Comparison of ENCODE assay signal across 30 cellular contexts in the genomic region with DNA sequence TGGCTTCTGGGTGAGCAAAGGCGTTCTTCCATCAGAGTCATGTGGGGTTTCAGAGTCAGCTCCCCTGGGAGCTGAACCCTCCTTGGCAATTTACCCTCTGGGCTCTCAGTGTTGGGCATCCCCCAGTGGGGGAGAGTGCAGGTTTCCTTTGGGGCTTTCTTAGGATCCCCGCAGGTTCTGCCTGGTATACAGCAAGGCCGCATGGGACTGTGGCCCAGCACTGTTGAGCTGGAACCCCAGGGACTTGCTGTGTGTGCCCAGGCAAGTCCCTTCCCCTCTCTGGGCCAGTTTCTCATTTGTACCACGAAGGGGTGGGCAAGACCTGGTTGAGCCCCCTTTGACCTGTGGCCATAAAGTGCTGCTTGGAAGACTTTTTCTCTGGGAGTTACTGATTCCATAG. TPM values are rescaled to one million over a fixed set of nuclear protein-coding genes. Genes with fewer than 3 reads are reported as not detected.
"Had no signal": no experiment of that assay in that cellular context is flagged by ENCODE, and none has a peak within 500 bp of the region (broad histone marks: within the 10 kb centered on the region; RNA-seq: fewer than 3 reads in every experiment).

No MANE protein-coding gene starts in this region.

- H3K27ac ChIP-seq: hepatocyte, left lung, prostate gland, right atrium auricular region, skin epidermis, spleen, suprapubic skin, vagina had no signal

- H3K4me3 ChIP-seq: gastroesophageal sphincter, heart left ventricle, hepatocyte, left lung, mucosa of descending colon, prostate gland, right atrium auricular region, skin epidermis, spleen, suprapubic skin, vagina had no signal

- H3K79me2 ChIP-seq: hepatocyte had no signal

- ATAC-seq: effector memory CD8-positive, alpha-beta T cell; gastroesophageal sphincter; heart left ventricle; left cardiac atrium; left lung; mucosa of descending colon; natural killer cell treated with Interleukin-12 subunit alpha and Interleukin-12 subunit beta and Interleukin-15 and Interleukin-18, amount 100 ng/mL, for 72 hours had no signal

- DNase-seq: cortex of kidney; effector memory CD8-positive, alpha-beta T cell; foreskin fibroblast; left cardiac atrium; mesenchymal stem cell; mucosa of descending colon; naive B cell; nucleus accumbens; spleen; stimulated activated CD4-positive, alpha-beta T cell treated with anti-CD3 and anti-CD28 coated beads, Interleukin-2, amount 100 ng/mL, for 48 hours; stimulated activated naive B cell treated with anti-CD40 and anti-IgM and Interleukin-4, amounts not matched to agents 10 μg/mL and 1 μg/mL and 100 μg/mL, for 72 hours; trophoblast cell had no signal

- H3K9me3 ChIP-seq: gastroesophageal sphincter, heart left ventricle, left lung, mucosa of descending colon, prostate gland, right atrium auricular region, spleen, suprapubic skin, vagina had no signal

- H3K36me3 ChIP-seq: left lung, prostate gland, suprapubic skin, vagina had no signal

- H2AFZ ChIP-seq: hepatocyte had no signal

- H3K4me2 ChIP-seq: hepatocyte had no signal

- H3K27me3 ChIP-seq: gastroesophageal sphincter, right atrium auricular region, vagina had no signal

- H3K4me1 ChIP-seq: heart left ventricle, left lung, prostate gland, right atrium auricular region, spleen, vagina had no signal

RNA-seq across cellular contexts. Expression of gene FAM181A, which starts 5.5 kb away (rescaled TPM):
- total RNA-seq: dermis microvascular lymphatic vessel endothelial cell; gastroesophageal sphincter; heart left ventricle; hepatocyte; kidney epithelial cell; left cardiac atrium; lower leg skin; lung microvascular endothelial cell; mesothelial cell of epicardium; mucosa of descending colon; natural killer cell treated with Interleukin-12 subunit alpha and Interleukin-12 subunit beta and Interleukin-15 and Interleukin-18, amount 100 ng/mL, for 72 hours; osteocyte; right atrium auricular region; spleen; suprapubic skin; ureter; vagina had no signal
- polyA plus RNA-seq: esophagus, heart left ventricle, hepatocyte, spleen had no signal

RNA-seq across cellular contexts. Expression of gene ASB2, which starts 43.7 kb away (rescaled TPM):
- total RNA-seq: dermis microvascular lymphatic vessel endothelial cell, lung microvascular endothelial cell had no signal
